Comparison of ENCODE assay signal across 22 cellular contexts in genomic region chr7:100425347-100425746, GRCh38. TPM values are rescaled to one million over a fixed set of nuclear protein-coding genes. Genes with fewer than 3 reads are reported as not detected.
DNase-seq lines count a peak whose midpoint lies in the region; ATAC-seq, FAIRE-seq and TF ChIP-seq lines count a peak whose summit lies in the region.
"Had no signal": no experiment of that assay in that cellular context is flagged by ENCODE, and none has a peak within 500 bp of the region (broad histone marks: within the 10 kb centered on the region; RNA-seq: fewer than 3 reads in every experiment).

No MANE protein-coding gene starts in this region.

- H3K27me3 ChIP-seq in HepG2 (ENCODE audit: control insufficient read depth in 1 of 2, insufficient read depth in 2 of 2, low read length in 2 of 2) (no peaks in the 10 kb centered on the region; a peak in 1 of 5 replicates), right lobe of liver (no peaks in the 10 kb centered on the region), trophoblast cell (ENCODE audit: insufficient read depth, low read length) (no peaks in the 10 kb centered on the region)

- H3K27ac ChIP-seq in HepG2 (ENCODE audit: extremely low read length, insufficient read depth, low read length) (no peak overlapping the region), right lobe of liver (no peak overlapping the region), SK-N-MC (peak overlapping the region; percentile 82), trophoblast cell (ENCODE audit: low read depth, low read length) (no peak overlapping the region)

- no peak overlapping the region for H2BK5ac ChIP-seq in trophoblast cell (ENCODE audit: low read depth, low read length, poor library complexity)

- H3K79me1 ChIP-seq in trophoblast cell (ENCODE audit: low read length) = peaks cover 19% of the 10 kb centered on the region

- H3K79me2 ChIP-seq in HepG2 (ENCODE audit: insufficient read depth, low read length) (peaks cover under 1% of the 10 kb centered on the region), trophoblast cell (ENCODE audit: control insufficient read depth, insufficient read depth, low read length, poor library complexity) (peaks cover 12% of the 10 kb centered on the region)

- peak overlapping the region in 1 of 3 experiments; percentile 67 for H3K4me3 Mint-ChIP-seq in nephron
- H3K4me3 Mint-ChIP-seq in progenitor cell of endocrine pancreas (ENCODE audit: low read depth) = no peak overlapping the region
- H3K4me3 Mint-ChIP-seq: CD8-positive, alpha-beta T cell; HFFc6 had no signal

- CTCF ChIA-PET in HepG2 (lab: Yijun Ruan, JAX; ENCODE audit: low intra/inter-chr PET ratio, low total read pairs) = no interaction called here

- H3K4me2 ChIP-seq in HepG2 (ENCODE audit: low read depth, low read length) (no peak overlapping the region), trophoblast cell (ENCODE audit: low read length) (no peak overlapping the region)

- TF ChIP-seq POLR2A in HepG2 (IDR thresholded peaks at IDR 0.05; ENCODE audit: insufficient read depth in 1 of 2, low read depth in 2 of 2, low read length in 2 of 2) (no peak), right lobe of liver (IDR thresholded peaks at IDR 0.05) (no peak)

- no peaks in the 10 kb centered on the region for H3K9me3 ChIP-seq in HepG2 (ENCODE audit: low read length)
- H3K9me3 ChIP-seq in right lobe of liver = no peaks in the 10 kb centered on the region
- H3K9me3 ChIP-seq in SK-N-MC (ENCODE audit: low read depth, low read length) = peaks cover 2% of the 10 kb centered on the region; the same call in 1 of the 2 replicates
- peaks cover 2% of the 10 kb centered on the region for H3K9me3 ChIP-seq in trophoblast cell (ENCODE audit: insufficient read depth, low read depth, low read length)
- H3K9me3 ChIP-seq: Caco-2 had no signal

- no peak overlapping the region for H3K14ac ChIP-seq in trophoblast cell (ENCODE audit: low read length)

- H4K12ac ChIP-seq in trophoblast cell (ENCODE audit: low read depth, low read length) = no peak overlapping the region

- POLR2A ChIA-PET in HepG2 (lab: Yijun Ruan, JAX) = no interaction called here

- no peak for TF ChIP-seq RAD21 in HepG2 (CRISPR knock-in tag; IDR thresholded peaks at IDR 0.05)

- H3K36me3 ChIP-seq in HepG2 (replicated peaks in 1 of 2; ENCODE audit: control insufficient read depth in 1 of 2, insufficient read depth in 2 of 2, low read length in 2 of 2) (no peaks in the 10 kb centered on the region), right lobe of liver (no peaks in the 10 kb centered on the region), SK-N-MC (ENCODE audit: insufficient read depth, low read length) (no peaks in the 10 kb centered on the region), trophoblast cell (ENCODE audit: control insufficient read depth in 1 of 2, insufficient read depth in 2 of 2, low read length in 2 of 2) (no peaks in the 10 kb centered on the region)
- H3K36me3 ChIP-seq: HAP-1 had no signal

- no peak overlapping the region for H4K8ac ChIP-seq in trophoblast cell (ENCODE audit: low read depth, low read length)

- 81% methylated on average over 1 of the region's 1 CpG for WGBS in HepG2 (ENCODE audit: low lambda C conversion rate)
- WGBS in right lobe of liver (ENCODE audit: insufficient coverage, low coverage, low lambda C conversion rate, missing lambda C conversion rate) = 58% methylated on average over 1 of the region's 1 CpG
- WGBS in trophoblast cell (ENCODE audit: extremely low coverage, insufficient coverage, insufficient read length) = no CpG with 5 or more reads among the region's 1 CpG

- H3K4me3 ChIP-seq in HepG2 (replicated peaks in 1 of 3; ENCODE audit: insufficient read depth in 1 of 3, low read depth in 2 of 3, low read length in 3 of 3) (no peak overlapping the region), right lobe of liver (no peak overlapping the region), SK-N-MC (no peak overlapping the region), trophoblast cell (ENCODE audit: low read depth, low read length) (no peak overlapping the region)
- H3K4me3 ChIP-seq: HAP-1 had no signal

- H3K4me1 ChIP-seq in HepG2 (ENCODE audit: insufficient read depth, low read length) (peaks cover 7% of the 10 kb centered on the region), right lobe of liver (peaks cover 0 to 7% (median 2%) of the 10 kb centered on the region in 4 donors), trophoblast cell (ENCODE audit: control insufficient read depth in 1 of 2, insufficient read depth in 2 of 2, low read length in 2 of 2) (peaks cover 2 to 4% of the 10 kb centered on the region in 2 experiments)
- H3K4me1 ChIP-seq: Caco-2, HAP-1 had no signal

- ATAC-seq in HepG2 (no peak), right lobe of liver (no peak)
- ATAC-seq: CD8-positive, alpha-beta T cell had no signal

- intact Hi-C loops in HepG2 (cut with micrococcal nuclease; ENCODE audit: unreplicated experiment) = no loop called here
- intact Hi-C loops in right lobe of liver (cut with DNase I) = no loop called here

- H4K91ac ChIP-seq in trophoblast cell (ENCODE audit: low read depth, low read length) = no peak overlapping the region

- no peak overlapping the region for H2BK120ac ChIP-seq in trophoblast cell (ENCODE audit: insufficient read depth, low read length, poor library complexity)

- no peak overlapping the region for H2AK5ac ChIP-seq in trophoblast cell (ENCODE audit: low read length)

- H3K4me1 Mint-ChIP-seq in nephron (peaks cover under 1% of the 10 kb centered on the region), progenitor cell of endocrine pancreas (ENCODE audit: low read depth) (no peaks in the 10 kb centered on the region)

- TF ChIP-seq EP300 in HepG2 (IDR thresholded peaks at IDR 0.05; ENCODE audit: low read depth in 2 of 2, low read length in 2 of 2) (no peak), HepG2 (CRISPR knock-in tag; IDR thresholded peaks at IDR 0.05; ENCODE audit: borderline replicate concordance) (no peak)

- no peaks in the 10 kb centered on the region for H3K36me3 Mint-ChIP-seq in nephron (ENCODE audit: low read depth)
- no peaks in the 10 kb centered on the region for H3K36me3 Mint-ChIP-seq in progenitor cell of endocrine pancreas (ENCODE audit: insufficient read depth)

- no peak for TF ChIP-seq CTCF in HepG2 (CRISPR knock-in tag; IDR thresholded peaks at IDR 0.05)
- no peak for TF ChIP-seq CTCF in right lobe of liver (IDR thresholded peaks at IDR 0.05)
- TF ChIP-seq CTCF in nephron (IDR thresholded peaks at IDR 0.05; ENCODE audit: unreplicated experiment in 3 of 3) = no peak
- no peak for TF ChIP-seq CTCF in progenitor cell of endocrine pancreas (IDR thresholded peaks at IDR 0.05; ENCODE audit: unreplicated experiment)

- no peak overlapping the region for H3K23ac ChIP-seq in trophoblast cell (ENCODE audit: low read length)

- no peaks in the 10 kb centered on the region for H4K20me1 ChIP-seq in HepG2 (ENCODE audit: insufficient read depth, low read length)

- no TSS peak for BruUV-seq in HepG2 (replicated peaks; lab: Mats Ljungman, UMichigan)

- H2AFZ ChIP-seq in HepG2 (ENCODE audit: low read length) (no peak overlapping the region), trophoblast cell (ENCODE audit: insufficient read depth, low read length, poor library complexity) (no peak overlapping the region)

- H3K9me3 Mint-ChIP-seq in nephron (no peaks in the 10 kb centered on the region), progenitor cell of endocrine pancreas (ENCODE audit: low read depth) (no peaks in the 10 kb centered on the region)
- H3K9me3 Mint-ChIP-seq: CD8-positive, alpha-beta T cell had no signal

- in situ Hi-C loops in HepG2 (cut with HindIII; ENCODE audit: extremely low pct_ligation_motif_present, low pct_unique_long_range_greater_than_20kb) = no loop called here
- in situ Hi-C loops in G401 (cut with HindIII; ENCODE audit: low sequenced_read_pairs) = no loop called here

- H3K9ac ChIP-seq in HepG2 (ENCODE audit: insufficient read depth, low read depth, low read length) (no peak overlapping the region), SK-N-MC (ENCODE audit: insufficient read length) (no peak overlapping the region), trophoblast cell (ENCODE audit: low read length) (no peak overlapping the region)

- DNase-seq in HepG2 (ENCODE audit: low spot score) = no peak
- no peak for DNase-seq in right lobe of liver
- DNase-seq in SK-N-MC (ENCODE audit: low read depth, low spot score) = no peak
- DNase-seq in progenitor cell of endocrine pancreas (ENCODE audit: low spot score, unreplicated experiment) = no peak
- no peak for DNase-seq in putamen (ENCODE audit: low spot score)
- no peak for DNase-seq in trophoblast cell
- DNase-seq in G401 (ENCODE audit: low spot score) = no peak
- DNase-seq: 8988T; C1 segment of cervical spinal cord; Caco-2; CD8-positive, alpha-beta T cell; DMS 273 treated with DMSO at 0.1 percent for 48 hours; DMS79; EL; GF-D8; GOT3; HFFc6 had no signal

- H3K4ac ChIP-seq in trophoblast cell (ENCODE audit: low read depth, low read length) = no peak overlapping the region

- H3K27me3 Mint-ChIP-seq in nephron (ENCODE audit: low read depth) = no peaks in the 10 kb centered on the region
- no peaks in the 10 kb centered on the region for H3K27me3 Mint-ChIP-seq in progenitor cell of endocrine pancreas

- no peak overlapping the region for H2BK12ac ChIP-seq in trophoblast cell (ENCODE audit: low read length)

- H3K18ac ChIP-seq in trophoblast cell (ENCODE audit: low read length) = no peak overlapping the region

- H3K27ac Mint-ChIP-seq in nephron (peak overlapping the region; percentile 50 to 71 (median 58)), progenitor cell of endocrine pancreas (peak overlapping the region; percentile 25)
- H3K27ac Mint-ChIP-seq: CD8-positive, alpha-beta T cell; HFFc6 had no signal

- FAIRE-seq in HepG2 (lab: Jason Lieb, UNC) = no peak
- FAIRE-seq: GM12891, GM18507, H54 had no signal

RNA-seq across cellular contexts. Expression of gene ZCWPW1, which starts 3.2 kb away (rescaled TPM):
- 2.5 and 2.6 TPM in 2 replicates for total RNA-seq in HepG2 (2016; rRNA removed; fragmentation: Illumina TruSeq; extraction: Trizol)
- 2.1 and 2.2 TPM in 2 replicates for total RNA-seq in HepG2 (2016; cell fraction: cytosol; rRNA removed; fragmentation: Illumina TruSeq; extraction: Trizol; ENCODE audit: low read depth)
- total RNA-seq in HepG2 (2016; cell fraction: insoluble cytoplasmic fraction; rRNA removed; fragmentation: Illumina TruSeq; extraction: Trizol) = 1.8 and 1.9 TPM in 2 replicates
- 2.5 and 3.9 TPM in 2 replicates for total RNA-seq in HepG2 (2016; cell fraction: membrane; rRNA removed; fragmentation: Illumina TruSeq; extraction: Trizol)
- 1.5 and 2.4 TPM in 2 replicates for total RNA-seq in HepG2 (2016; cell fraction: nucleus; rRNA removed; fragmentation: Illumina TruSeq; extraction: Trizol)
- polyA plus RNA-seq in HepG2 (2011; rRNA removed) = 1.6 and 2.4 TPM in 2 replicates
- 1.1 and 1.3 TPM in 2 replicates for polyA plus RNA-seq in HepG2 (2011; cell fraction: cytosol; rRNA removed)
- 4.8 and 5.3 TPM in 2 replicates for polyA plus RNA-seq in HepG2 (2011; cell fraction: nucleus; rRNA removed)
- 1.8 and 2.3 TPM in 2 replicates for polyA plus RNA-seq in HepG2 (2012)
- polyA plus RNA-seq in HepG2 (2016; cell fraction: cytosol; fragmentation: Illumina TruSeq; extraction: Trizol; ENCODE audit: low read depth) = 1.4 and 2.2 TPM in 2 replicates
- polyA plus RNA-seq in HepG2 (2016; cell fraction: insoluble cytoplasmic fraction; fragmentation: Illumina TruSeq; extraction: Trizol; ENCODE audit: low read depth) = 2.0 and 2.9 TPM in 2 replicates
- 1.8 and 2.6 TPM in 2 replicates for polyA plus RNA-seq in HepG2 (2016; cell fraction: membrane; fragmentation: Illumina TruSeq; extraction: Trizol; ENCODE audit: low read depth)
- 5.2 and 6.5 TPM in 2 replicates for polyA plus RNA-seq in HepG2 (2016; cell fraction: nucleus; fragmentation: Illumina TruSeq; extraction: Trizol; ENCODE audit: insufficient read depth, low read depth)
- 0.28 and 1.5 TPM in 2 replicates for polyA minus RNA-seq in HepG2 (2011; rRNA and poly(A)+ RNA removed; ENCODE audit: low replicate concordance)
- 0.49 and 1.1 TPM in 2 replicates for polyA minus RNA-seq in HepG2 (2011; cell fraction: cytosol; rRNA and poly(A)+ RNA removed)
- 1.7 and 3.3 TPM in 2 replicates for polyA minus RNA-seq in HepG2 (2011; cell fraction: nucleus; rRNA and poly(A)+ RNA removed)
- total RNA-seq in right lobe of liver = 1 to 10 TPM in 5 of 6 experiments, under 1 TPM in 1; 0.86 to 5.7 (median 2.7) TPM
- 2.5 and 3.8 TPM in 2 replicates for total RNA-seq in progenitor cell of endocrine pancreas
- polyA plus RNA-seq in trophoblast cell (2013) = 1.6 and 2.0 TPM in 2 replicates
- 0.54 and 0.62 TPM in 2 replicates for total RNA-seq in G401 (2014; rRNA removed; shearing (Covaris generic))

RNA-seq across cellular contexts. Expression of gene MEPCE, which starts 4.3 kb away (rescaled TPM):
- total RNA-seq in HepG2 (2016; rRNA removed; fragmentation: Illumina TruSeq; extraction: Trizol) (22.6 and 26.0 TPM in 2 replicates), right lobe of liver (10 to 100 TPM; 17.1 to 25.1 (median 20.7) TPM), progenitor cell of endocrine pancreas (34.6 and 35.4 TPM in 2 replicates)
- 3.8 and 3.9 TPM in 2 replicates for total RNA-seq in HepG2 (2016; cell fraction: cytosol; rRNA removed; fragmentation: Illumina TruSeq; extraction: Trizol; ENCODE audit: low read depth)
- total RNA-seq in HepG2 (2016; cell fraction: insoluble cytoplasmic fraction; rRNA removed; fragmentation: Illumina TruSeq; extraction: Trizol) = 20.2 and 25.7 TPM in 2 replicates
- total RNA-seq in HepG2 (2016; cell fraction: membrane; rRNA removed; fragmentation: Illumina TruSeq; extraction: Trizol) = 12.8 and 14.8 TPM in 2 replicates
- total RNA-seq in HepG2 (2016; cell fraction: nucleus; rRNA removed; fragmentation: Illumina TruSeq; extraction: Trizol) = 14.9 and 18.9 TPM in 2 replicates
- 12.3 and 12.7 TPM in 2 replicates for polyA plus RNA-seq in HepG2 (2011; rRNA removed)
- 9.2 and 10.6 TPM in 2 replicates for polyA plus RNA-seq in HepG2 (2011; cell fraction: cytosol; rRNA removed)
- polyA plus RNA-seq in HepG2 (2011; cell fraction: nucleus; rRNA removed) = 18.9 and 27.3 TPM in 2 replicates
- 14.6 and 17.9 TPM in 2 replicates for polyA plus RNA-seq in HepG2 (2012)
- polyA plus RNA-seq in HepG2 (2016; cell fraction: cytosol; fragmentation: Illumina TruSeq; extraction: Trizol; ENCODE audit: low read depth) = 3.0 and 3.3 TPM in 2 replicates
- 20.4 and 25.4 TPM in 2 replicates for polyA plus RNA-seq in HepG2 (2016; cell fraction: insoluble cytoplasmic fraction; fragmentation: Illumina TruSeq; extraction: Trizol; ENCODE audit: low read depth)
- 8.6 and 9.6 TPM in 2 replicates for polyA plus RNA-seq in HepG2 (2016; cell fraction: membrane; fragmentation: Illumina TruSeq; extraction: Trizol; ENCODE audit: low read depth)
- polyA plus RNA-seq in HepG2 (2016; cell fraction: nucleus; fragmentation: Illumina TruSeq; extraction: Trizol; ENCODE audit: insufficient read depth, low read depth) = 23.4 and 28.3 TPM in 2 replicates
- polyA minus RNA-seq in HepG2 (2011; rRNA and poly(A)+ RNA removed; ENCODE audit: low replicate concordance) = 44.0 and 89.0 TPM in 2 replicates
- polyA minus RNA-seq in HepG2 (2011; cell fraction: cytosol; rRNA and poly(A)+ RNA removed) = 8.6 and 10.8 TPM in 2 replicates
- 27.3 and 30.2 TPM in 2 replicates for polyA minus RNA-seq in HepG2 (2011; cell fraction: nucleus; rRNA and poly(A)+ RNA removed)
- polyA plus RNA-seq in trophoblast cell (2013) = 21.4 and 21.7 TPM in 2 replicates
- total RNA-seq in G401 (2014; rRNA removed; shearing (Covaris generic)) = 42.5 and 57.7 TPM in 2 replicates

RNA-seq across cellular contexts. Expression of gene PPP1R35, which starts 10.9 kb away (rescaled TPM):
- total RNA-seq in HepG2 (2016; rRNA removed; fragmentation: Illumina TruSeq; extraction: Trizol) (16.7 and 24.8 TPM in 2 replicates), right lobe of liver (10 to 100 TPM in 5 of 6 experiments, 1 to 10 TPM in 1; 9.8 to 26.8 (median 13.2) TPM), progenitor cell of endocrine pancreas (23.7 and 29.8 TPM in 2 replicates)
- 16.5 and 21.7 TPM in 2 replicates for total RNA-seq in HepG2 (2016; cell fraction: cytosol; rRNA removed; fragmentation: Illumina TruSeq; extraction: Trizol; ENCODE audit: low read depth)
- total RNA-seq in HepG2 (2016; cell fraction: insoluble cytoplasmic fraction; rRNA removed; fragmentation: Illumina TruSeq; extraction: Trizol) = 19.3 and 24.7 TPM in 2 replicates
- total RNA-seq in HepG2 (2016; cell fraction: membrane; rRNA removed; fragmentation: Illumina TruSeq; extraction: Trizol) = 16.5 and 20.1 TPM in 2 replicates
- total RNA-seq in HepG2 (2016; cell fraction: nucleus; rRNA removed; fragmentation: Illumina TruSeq; extraction: Trizol) = 13.8 and 17.9 TPM in 2 replicates
- 26.4 and 29.0 TPM in 2 replicates for polyA plus RNA-seq in HepG2 (2011; rRNA removed)
- polyA plus RNA-seq in HepG2 (2011; cell fraction: cytosol; rRNA removed) = 18.0 and 33.0 TPM in 2 replicates
- 102 and 127 TPM in 2 replicates for polyA plus RNA-seq in HepG2 (2011; cell fraction: nucleus; rRNA removed)
- 17.6 and 20.1 TPM in 2 replicates for polyA plus RNA-seq in HepG2 (2012)
- polyA plus RNA-seq in HepG2 (2016; cell fraction: cytosol; fragmentation: Illumina TruSeq; extraction: Trizol; ENCODE audit: low read depth) = 16.5 and 23.2 TPM in 2 replicates
- polyA plus RNA-seq in HepG2 (2016; cell fraction: insoluble cytoplasmic fraction; fragmentation: Illumina TruSeq; extraction: Trizol; ENCODE audit: low read depth) = 21.3 TPM in 2 replicates
- polyA plus RNA-seq in HepG2 (2016; cell fraction: membrane; fragmentation: Illumina TruSeq; extraction: Trizol; ENCODE audit: low read depth) = 13.7 and 17.5 TPM in 2 replicates
- 39.6 and 40.4 TPM in 2 replicates for polyA plus RNA-seq in HepG2 (2016; cell fraction: nucleus; fragmentation: Illumina TruSeq; extraction: Trizol; ENCODE audit: insufficient read depth, low read depth)
- 13.2 and 24.1 TPM in 2 replicates for polyA minus RNA-seq in HepG2 (2011; rRNA and poly(A)+ RNA removed; ENCODE audit: low replicate concordance)
- polyA minus RNA-seq in HepG2 (2011; cell fraction: cytosol; rRNA and poly(A)+ RNA removed) = 10.6 and 13.9 TPM in 2 replicates
- 7.1 and 7.3 TPM in 2 replicates for polyA minus RNA-seq in HepG2 (2011; cell fraction: nucleus; rRNA and poly(A)+ RNA removed)
- polyA plus RNA-seq in trophoblast cell (2013) = 42.2 and 45.3 TPM in 2 replicates
- 56.1 and 59.4 TPM in 2 replicates for total RNA-seq in G401 (2014; rRNA removed; shearing (Covaris generic))

RNA-seq across cellular contexts. Expression of gene SPACDR, which starts 38.7 kb away (rescaled TPM):
- not detected in 2 replicates for total RNA-seq in HepG2 (2016; rRNA removed; fragmentation: Illumina TruSeq; extraction: Trizol)
- total RNA-seq in HepG2 (2016; cell fraction: cytosol; rRNA removed; fragmentation: Illumina TruSeq; extraction: Trizol; ENCODE audit: low read depth) = not detected in 2 replicates
- total RNA-seq in HepG2 (2016; cell fraction: insoluble cytoplasmic fraction; rRNA removed; fragmentation: Illumina TruSeq; extraction: Trizol) = 0.15 TPM in 1 of 2 replicates, not detected in the other
- not detected in 2 replicates for total RNA-seq in HepG2 (2016; cell fraction: membrane; rRNA removed; fragmentation: Illumina TruSeq; extraction: Trizol)
- total RNA-seq in HepG2 (2016; cell fraction: nucleus; rRNA removed; fragmentation: Illumina TruSeq; extraction: Trizol) = not detected in 2 replicates
- 0.24 and 0.41 TPM in 2 replicates for polyA plus RNA-seq in HepG2 (2011; rRNA removed)
- 0.16 TPM in 1 of 2 replicates, not detected in the other for polyA plus RNA-seq in HepG2 (2011; cell fraction: cytosol; rRNA removed)
- polyA plus RNA-seq in HepG2 (2011; cell fraction: nucleus; rRNA removed) = 0.55 and 0.99 TPM in 2 replicates
- 0.20 TPM in 1 of 2 replicates, not detected in the other for polyA plus RNA-seq in HepG2 (2012)
- polyA plus RNA-seq in HepG2 (2016; cell fraction: cytosol; fragmentation: Illumina TruSeq; extraction: Trizol; ENCODE audit: low read depth) = not detected in 2 replicates
- not detected in 2 replicates for polyA plus RNA-seq in HepG2 (2016; cell fraction: insoluble cytoplasmic fraction; fragmentation: Illumina TruSeq; extraction: Trizol; ENCODE audit: low read depth)
- polyA plus RNA-seq in HepG2 (2016; cell fraction: membrane; fragmentation: Illumina TruSeq; extraction: Trizol; ENCODE audit: low read depth) = 0.26 TPM in 1 of 2 replicates, not detected in the other
- polyA plus RNA-seq in HepG2 (2016; cell fraction: nucleus; fragmentation: Illumina TruSeq; extraction: Trizol; ENCODE audit: insufficient read depth, low read depth) = not detected in 2 replicates
- polyA minus RNA-seq in HepG2 (2011; rRNA and poly(A)+ RNA removed; ENCODE audit: low replicate concordance) = 0.14 and 0.65 TPM in 2 replicates
- polyA minus RNA-seq in HepG2 (2011; cell fraction: cytosol; rRNA and poly(A)+ RNA removed) = not detected in 2 replicates
- not detected in 2 replicates for polyA minus RNA-seq in HepG2 (2011; cell fraction: nucleus; rRNA and poly(A)+ RNA removed)
- total RNA-seq in right lobe of liver = not detected
- 0.67 and 1.7 TPM in 2 replicates for total RNA-seq in progenitor cell of endocrine pancreas
- 1.1 TPM in 2 replicates for polyA plus RNA-seq in trophoblast cell (2013)
- total RNA-seq in G401 (2014; rRNA removed; shearing (Covaris generic)) = not detected in 2 replicates

RNA-seq across cellular contexts. Expression of gene PILRA, which starts 52.1 kb away (rescaled TPM):
- total RNA-seq in HepG2 (2016; rRNA removed; fragmentation: Illumina TruSeq; extraction: Trizol) (0.13 TPM in 1 of 2 replicates, not detected in the other), right lobe of liver (1 to 10 TPM; 1.4 to 7.1 (median 4.0) TPM), progenitor cell of endocrine pancreas (3.9 and 5.3 TPM in 2 replicates)
- not detected in 2 replicates for total RNA-seq in HepG2 (2016; cell fraction: cytosol; rRNA removed; fragmentation: Illumina TruSeq; extraction: Trizol; ENCODE audit: low read depth)
- 0.13 and 0.24 TPM in 2 replicates for total RNA-seq in HepG2 (2016; cell fraction: insoluble cytoplasmic fraction; rRNA removed; fragmentation: Illumina TruSeq; extraction: Trizol)
- not detected in 2 replicates for total RNA-seq in HepG2 (2016; cell fraction: membrane; rRNA removed; fragmentation: Illumina TruSeq; extraction: Trizol)
- not detected in 2 replicates for total RNA-seq in HepG2 (2016; cell fraction: nucleus; rRNA removed; fragmentation: Illumina TruSeq; extraction: Trizol)
- polyA plus RNA-seq in HepG2 (2011; rRNA removed) = 0.97 and 1.3 TPM in 2 replicates
- polyA plus RNA-seq in HepG2 (2011; cell fraction: cytosol; rRNA removed) = 0.24 and 0.41 TPM in 2 replicates
- 3.1 and 3.6 TPM in 2 replicates for polyA plus RNA-seq in HepG2 (2011; cell fraction: nucleus; rRNA removed)
- polyA plus RNA-seq in HepG2 (2012) = 0.39 and 1.1 TPM in 2 replicates
- not detected in 2 replicates for polyA plus RNA-seq in HepG2 (2016; cell fraction: cytosol; fragmentation: Illumina TruSeq; extraction: Trizol; ENCODE audit: low read depth)
- 0.34 TPM in 1 of 2 replicates, not detected in the other for polyA plus RNA-seq in HepG2 (2016; cell fraction: insoluble cytoplasmic fraction; fragmentation: Illumina TruSeq; extraction: Trizol; ENCODE audit: low read depth)
- 0.14 TPM in 1 of 2 replicates, not detected in the other for polyA plus RNA-seq in HepG2 (2016; cell fraction: membrane; fragmentation: Illumina TruSeq; extraction: Trizol; ENCODE audit: low read depth)
- polyA plus RNA-seq in HepG2 (2016; cell fraction: nucleus; fragmentation: Illumina TruSeq; extraction: Trizol; ENCODE audit: insufficient read depth, low read depth) = 0.79 and 1.7 TPM in 2 replicates
- 1.4 and 10.4 TPM in 2 replicates for polyA minus RNA-seq in HepG2 (2011; rRNA and poly(A)+ RNA removed; ENCODE audit: low replicate concordance)
- polyA minus RNA-seq in HepG2 (2011; cell fraction: cytosol; rRNA and poly(A)+ RNA removed) = not detected in 2 replicates
- polyA minus RNA-seq in HepG2 (2011; cell fraction: nucleus; rRNA and poly(A)+ RNA removed) = 1.6 and 1.9 TPM in 2 replicates
- polyA plus RNA-seq in trophoblast cell (2013) = 2.5 and 2.9 TPM in 2 replicates
- total RNA-seq in G401 (2014; rRNA removed; shearing (Covaris generic)) = 1.6 TPM in 1 of 2 replicates, not detected in the other
